ENCODE assay signal across 1 cellular context in the genomic region with DNA sequence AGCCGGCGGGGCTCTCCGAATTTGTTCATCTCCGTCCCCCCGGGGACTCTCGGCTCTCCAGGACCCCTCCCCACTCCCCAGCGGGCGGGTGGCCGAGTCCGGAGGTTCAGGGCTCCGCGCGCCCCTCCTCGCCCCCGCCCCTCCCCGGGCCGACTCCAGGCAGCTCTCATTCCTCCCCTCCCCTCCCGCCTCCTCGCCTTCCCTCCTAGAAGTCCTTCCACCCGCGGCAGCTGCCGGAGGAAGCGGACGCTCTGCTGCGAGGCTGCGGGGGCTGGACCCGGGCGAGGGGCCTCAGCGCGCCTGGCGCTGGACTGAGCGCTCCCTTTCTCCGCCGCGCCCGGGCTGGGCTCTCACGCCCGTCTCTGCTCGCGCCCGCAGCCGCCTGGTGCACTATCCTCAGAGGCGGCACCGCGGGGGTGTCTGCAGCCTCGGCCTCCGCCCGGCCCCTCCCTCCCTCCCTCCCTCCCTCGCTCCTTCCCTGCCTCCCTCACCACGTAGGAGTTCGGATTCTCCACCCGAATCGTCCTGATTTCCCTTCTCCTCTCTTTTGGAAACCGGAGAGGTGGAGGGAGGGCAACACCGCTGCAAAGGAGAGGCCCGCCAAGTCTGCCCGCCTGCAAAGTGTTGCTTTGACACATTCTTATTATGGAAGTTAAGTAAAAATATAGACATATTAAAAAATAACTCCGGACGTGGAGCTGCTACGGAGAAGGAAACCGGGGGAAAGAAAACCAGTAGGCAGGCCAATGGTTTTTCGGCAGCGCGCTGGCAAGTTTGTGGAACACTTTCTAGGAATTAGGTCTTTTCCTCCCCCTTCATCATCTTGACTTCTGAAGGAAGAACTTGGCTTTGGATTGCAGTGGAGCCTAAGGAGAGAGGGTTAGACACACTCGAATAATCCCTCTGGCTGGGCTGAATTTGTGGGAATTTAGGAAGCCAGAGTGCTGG.
TF ChIP-seq lines count a peak whose summit lies in the region.

A gene with protein sequence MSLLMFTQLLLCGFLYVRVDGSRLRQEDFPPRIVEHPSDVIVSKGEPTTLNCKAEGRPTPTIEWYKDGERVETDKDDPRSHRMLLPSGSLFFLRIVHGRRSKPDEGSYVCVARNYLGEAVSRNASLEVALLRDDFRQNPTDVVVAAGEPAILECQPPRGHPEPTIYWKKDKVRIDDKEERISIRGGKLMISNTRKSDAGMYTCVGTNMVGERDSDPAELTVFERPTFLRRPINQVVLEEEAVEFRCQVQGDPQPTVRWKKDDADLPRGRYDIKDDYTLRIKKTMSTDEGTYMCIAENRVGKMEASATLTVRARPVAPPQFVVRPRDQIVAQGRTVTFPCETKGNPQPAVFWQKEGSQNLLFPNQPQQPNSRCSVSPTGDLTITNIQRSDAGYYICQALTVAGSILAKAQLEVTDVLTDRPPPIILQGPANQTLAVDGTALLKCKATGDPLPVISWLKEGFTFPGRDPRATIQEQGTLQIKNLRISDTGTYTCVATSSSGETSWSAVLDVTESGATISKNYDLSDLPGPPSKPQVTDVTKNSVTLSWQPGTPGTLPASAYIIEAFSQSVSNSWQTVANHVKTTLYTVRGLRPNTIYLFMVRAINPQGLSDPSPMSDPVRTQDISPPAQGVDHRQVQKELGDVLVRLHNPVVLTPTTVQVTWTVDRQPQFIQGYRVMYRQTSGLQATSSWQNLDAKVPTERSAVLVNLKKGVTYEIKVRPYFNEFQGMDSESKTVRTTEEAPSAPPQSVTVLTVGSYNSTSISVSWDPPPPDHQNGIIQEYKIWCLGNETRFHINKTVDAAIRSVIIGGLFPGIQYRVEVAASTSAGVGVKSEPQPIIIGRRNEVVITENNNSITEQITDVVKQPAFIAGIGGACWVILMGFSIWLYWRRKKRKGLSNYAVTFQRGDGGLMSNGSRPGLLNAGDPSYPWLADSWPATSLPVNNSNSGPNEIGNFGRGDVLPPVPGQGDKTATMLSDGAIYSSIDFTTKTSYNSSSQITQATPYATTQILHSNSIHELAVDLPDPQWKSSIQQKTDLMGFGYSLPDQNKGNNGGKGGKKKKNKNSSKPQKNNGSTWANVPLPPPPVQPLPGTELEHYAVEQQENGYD (N-terminal part only) (plus strand): TSS at position 494 of the 948 bp plus-strand sequence. CDS start 687 bp downstream, outside the sequence.

TF ChIP-seq in HEK293, 187 proteins besides CTCF, POLR2A, EP300 and RAD21 (continued from another document and continues in another):
- TF ChIP-seq, protein P1, sequence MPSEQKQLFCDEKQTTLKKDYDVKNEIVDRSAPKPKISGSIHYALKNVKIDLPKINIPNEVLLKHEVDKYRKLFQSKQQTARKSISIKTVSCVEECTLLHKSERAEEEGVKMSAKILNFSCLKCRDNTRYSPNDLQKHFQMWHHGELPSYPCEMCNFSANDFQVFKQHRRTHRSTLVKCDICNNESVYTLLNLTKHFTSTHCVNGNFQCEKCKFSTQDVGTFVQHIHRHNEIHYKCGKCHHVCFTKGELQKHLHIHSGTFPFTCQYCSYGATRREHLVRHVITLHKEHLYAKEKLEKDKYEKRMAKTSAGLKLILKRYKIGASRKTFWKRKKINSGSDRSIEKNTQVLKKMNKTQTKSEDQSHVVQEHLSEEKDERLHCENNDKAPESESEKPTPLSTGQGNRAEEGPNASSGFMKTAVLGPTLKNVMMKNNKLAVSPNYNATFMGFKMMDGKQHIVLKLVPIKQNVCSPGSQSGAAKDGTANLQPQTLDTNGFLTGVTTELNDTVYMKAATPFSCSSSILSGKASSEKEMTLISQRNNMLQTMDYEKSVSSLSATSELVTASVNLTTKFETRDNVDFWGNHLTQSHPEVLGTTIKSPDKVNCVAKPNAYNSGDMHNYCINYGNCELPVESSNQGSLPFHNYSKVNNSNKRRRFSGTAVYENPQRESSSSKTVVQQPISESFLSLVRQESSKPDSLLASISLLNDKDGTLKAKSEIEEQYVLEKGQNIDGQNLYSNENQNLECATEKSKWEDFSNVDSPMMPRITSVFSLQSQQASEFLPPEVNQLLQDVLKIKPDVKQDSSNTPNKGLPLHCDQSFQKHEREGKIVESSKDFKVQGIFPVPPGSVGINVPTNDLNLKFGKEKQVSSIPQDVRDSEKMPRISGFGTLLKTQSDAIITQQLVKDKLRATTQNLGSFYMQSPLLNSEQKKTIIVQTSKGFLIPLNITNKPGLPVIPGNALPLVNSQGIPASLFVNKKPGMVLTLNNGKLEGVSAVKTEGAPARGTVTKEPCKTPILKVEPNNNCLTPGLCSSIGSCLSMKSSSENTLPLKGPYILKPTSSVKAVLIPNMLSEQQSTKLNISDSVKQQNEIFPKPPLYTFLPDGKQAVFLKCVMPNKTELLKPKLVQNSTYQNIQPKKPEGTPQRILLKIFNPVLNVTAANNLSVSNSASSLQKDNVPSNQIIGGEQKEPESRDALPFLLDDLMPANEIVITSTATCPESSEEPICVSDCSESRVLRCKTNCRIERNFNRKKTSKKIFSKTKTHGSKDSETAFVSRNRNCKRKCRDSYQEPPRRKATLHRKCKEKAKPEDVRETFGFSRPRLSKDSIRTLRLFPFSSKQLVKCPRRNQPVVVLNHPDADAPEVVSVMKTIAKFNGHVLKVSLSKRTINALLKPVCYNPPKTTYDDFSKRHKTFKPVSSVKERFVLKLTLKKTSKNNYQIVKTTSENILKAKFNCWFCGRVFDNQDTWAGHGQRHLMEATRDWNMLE (tag by site-specific recombination; conservative IDR thresholded peaks at IDR 0.05; ENCODE audit: low read depth): no peak
- TF ChIP-seq HOXD13 (CRISPR knock-in tag; IDR thresholded peaks at IDR 0.05; ENCODE audit: borderline replicate concordance): no peak
- no peak for TF ChIP-seq OSR2 (tag by site-specific recombination; IDR thresholded peaks at IDR 0.05)
- TF ChIP-seq ZNF544 (tag by site-specific recombination; IDR thresholded peaks at IDR 0.05): no peak
- TF ChIP-seq, protein P2, sequence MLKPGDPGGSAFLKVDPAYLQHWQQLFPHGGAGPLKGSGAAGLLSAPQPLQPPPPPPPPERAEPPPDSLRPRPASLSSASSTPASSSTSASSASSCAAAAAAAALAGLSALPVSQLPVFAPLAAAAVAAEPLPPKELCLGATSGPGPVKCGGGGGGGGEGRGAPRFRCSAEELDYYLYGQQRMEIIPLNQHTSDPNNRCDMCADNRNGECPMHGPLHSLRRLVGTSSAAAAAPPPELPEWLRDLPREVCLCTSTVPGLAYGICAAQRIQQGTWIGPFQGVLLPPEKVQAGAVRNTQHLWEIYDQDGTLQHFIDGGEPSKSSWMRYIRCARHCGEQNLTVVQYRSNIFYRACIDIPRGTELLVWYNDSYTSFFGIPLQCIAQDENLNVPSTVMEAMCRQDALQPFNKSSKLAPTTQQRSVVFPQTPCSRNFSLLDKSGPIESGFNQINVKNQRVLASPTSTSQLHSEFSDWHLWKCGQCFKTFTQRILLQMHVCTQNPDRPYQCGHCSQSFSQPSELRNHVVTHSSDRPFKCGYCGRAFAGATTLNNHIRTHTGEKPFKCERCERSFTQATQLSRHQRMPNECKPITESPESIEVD (tag by site-specific recombination; IDR thresholded peaks at IDR 0.05): no peak
- peak; percentile 40 for TF ChIP-seq GLIS1 (tag by site-specific recombination; IDR thresholded peaks at IDR 0.05)
- TF ChIP-seq, protein P3, sequence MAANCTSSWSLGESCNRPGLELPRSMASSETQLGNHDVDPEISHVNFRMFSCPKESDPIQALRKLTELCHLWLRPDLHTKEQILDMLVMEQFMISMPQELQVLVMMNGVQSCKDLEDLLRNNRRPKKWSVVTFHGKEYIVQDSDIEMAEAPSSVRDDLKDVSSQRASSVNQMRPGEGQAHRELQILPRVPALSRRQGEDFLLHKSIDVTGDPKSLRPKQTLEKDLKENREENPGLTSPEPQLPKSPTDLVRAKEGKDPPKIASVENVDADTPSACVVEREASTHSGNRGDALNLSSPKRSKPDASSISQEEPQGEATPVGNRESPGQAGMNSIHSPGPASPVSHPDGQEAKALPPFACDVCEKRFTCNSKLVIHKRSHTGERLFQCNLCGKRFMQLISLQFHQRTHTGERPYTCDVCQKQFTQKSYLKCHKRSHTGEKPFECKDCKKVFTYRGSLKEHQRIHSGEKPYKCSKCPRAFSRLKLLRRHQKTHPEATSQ (tag by site-specific recombination; IDR thresholded peaks at IDR 0.05): no peak
- TF ChIP-seq SCRT2 (tag by site-specific recombination; IDR thresholded peaks at IDR 0.05): no peak
- no peak for TF ChIP-seq YY1 (tag by site-specific recombination; IDR thresholded peaks at IDR 0.05)
- no peak for TF ChIP-seq ZNF169 (tag by site-specific recombination; IDR thresholded peaks at IDR 0.05)
- TF ChIP-seq, protein P4, sequence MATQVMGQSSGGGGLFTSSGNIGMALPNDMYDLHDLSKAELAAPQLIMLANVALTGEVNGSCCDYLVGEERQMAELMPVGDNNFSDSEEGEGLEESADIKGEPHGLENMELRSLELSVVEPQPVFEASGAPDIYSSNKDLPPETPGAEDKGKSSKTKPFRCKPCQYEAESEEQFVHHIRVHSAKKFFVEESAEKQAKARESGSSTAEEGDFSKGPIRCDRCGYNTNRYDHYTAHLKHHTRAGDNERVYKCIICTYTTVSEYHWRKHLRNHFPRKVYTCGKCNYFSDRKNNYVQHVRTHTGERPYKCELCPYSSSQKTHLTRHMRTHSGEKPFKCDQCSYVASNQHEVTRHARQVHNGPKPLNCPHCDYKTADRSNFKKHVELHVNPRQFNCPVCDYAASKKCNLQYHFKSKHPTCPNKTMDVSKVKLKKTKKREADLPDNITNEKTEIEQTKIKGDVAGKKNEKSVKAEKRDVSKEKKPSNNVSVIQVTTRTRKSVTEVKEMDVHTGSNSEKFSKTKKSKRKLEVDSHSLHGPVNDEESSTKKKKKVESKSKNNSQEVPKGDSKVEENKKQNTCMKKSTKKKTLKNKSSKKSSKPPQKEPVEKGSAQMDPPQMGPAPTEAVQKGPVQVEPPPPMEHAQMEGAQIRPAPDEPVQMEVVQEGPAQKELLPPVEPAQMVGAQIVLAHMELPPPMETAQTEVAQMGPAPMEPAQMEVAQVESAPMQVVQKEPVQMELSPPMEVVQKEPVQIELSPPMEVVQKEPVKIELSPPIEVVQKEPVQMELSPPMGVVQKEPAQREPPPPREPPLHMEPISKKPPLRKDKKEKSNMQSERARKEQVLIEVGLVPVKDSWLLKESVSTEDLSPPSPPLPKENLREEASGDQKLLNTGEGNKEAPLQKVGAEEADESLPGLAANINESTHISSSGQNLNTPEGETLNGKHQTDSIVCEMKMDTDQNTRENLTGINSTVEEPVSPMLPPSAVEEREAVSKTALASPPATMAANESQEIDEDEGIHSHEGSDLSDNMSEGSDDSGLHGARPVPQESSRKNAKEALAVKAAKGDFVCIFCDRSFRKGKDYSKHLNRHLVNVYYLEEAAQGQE (tag by site-specific recombination; IDR thresholded peaks at IDR 0.05): no peak
- peak; percentile 57 for TF ChIP-seq EGR2 (tag by site-specific recombination; IDR thresholded peaks at IDR 0.05; ENCODE audit: low read depth)
- TF ChIP-seq KLF16 (tag by site-specific recombination; IDR thresholded peaks at IDR 0.05): no peak
- TF ChIP-seq, protein P5, sequence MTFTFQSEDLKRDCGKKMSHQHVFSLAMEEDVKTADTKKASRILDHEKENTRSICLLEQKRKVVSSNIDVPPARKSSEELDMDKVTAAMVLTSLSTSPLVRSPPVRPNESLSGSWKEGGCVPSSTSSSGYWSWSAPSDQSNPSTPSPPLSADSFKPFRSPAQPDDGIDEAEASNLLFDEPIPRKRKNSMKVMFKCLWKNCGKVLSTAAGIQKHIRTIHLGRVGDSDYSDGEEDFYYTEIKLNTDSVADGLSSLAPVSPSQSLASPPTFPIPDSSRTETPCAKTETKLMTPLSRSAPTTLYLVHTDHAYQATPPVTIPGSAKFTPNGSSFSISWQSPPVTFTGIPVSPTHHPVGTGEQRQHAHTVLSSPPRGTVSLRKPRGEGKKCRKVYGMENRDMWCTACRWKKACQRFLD (tag by site-specific recombination; IDR thresholded peaks at IDR 0.05): no peak
- TF ChIP-seq ZNF19 (tag by site-specific recombination; IDR thresholded peaks at IDR 0.05; ENCODE audit: low read depth): no peak
- TF ChIP-seq ZNF138 (tag by site-specific recombination; IDR thresholded peaks at IDR 0.05; ENCODE audit: borderline replicate concordance): no peak
- no peak for TF ChIP-seq ZNF610 (tag by site-specific recombination; IDR thresholded peaks at IDR 0.05; ENCODE audit: borderline replicate concordance)
- TF ChIP-seq ZBTB20 (tag by site-specific recombination; IDR thresholded peaks at IDR 0.05): peak; percentile 11; the same call in 1 of the 2 replicates
- TF ChIP-seq MYNN (tag by site-specific recombination; IDR thresholded peaks at IDR 0.05; ENCODE audit: borderline replicate concordance): no peak
- TF ChIP-seq, protein P6, sequence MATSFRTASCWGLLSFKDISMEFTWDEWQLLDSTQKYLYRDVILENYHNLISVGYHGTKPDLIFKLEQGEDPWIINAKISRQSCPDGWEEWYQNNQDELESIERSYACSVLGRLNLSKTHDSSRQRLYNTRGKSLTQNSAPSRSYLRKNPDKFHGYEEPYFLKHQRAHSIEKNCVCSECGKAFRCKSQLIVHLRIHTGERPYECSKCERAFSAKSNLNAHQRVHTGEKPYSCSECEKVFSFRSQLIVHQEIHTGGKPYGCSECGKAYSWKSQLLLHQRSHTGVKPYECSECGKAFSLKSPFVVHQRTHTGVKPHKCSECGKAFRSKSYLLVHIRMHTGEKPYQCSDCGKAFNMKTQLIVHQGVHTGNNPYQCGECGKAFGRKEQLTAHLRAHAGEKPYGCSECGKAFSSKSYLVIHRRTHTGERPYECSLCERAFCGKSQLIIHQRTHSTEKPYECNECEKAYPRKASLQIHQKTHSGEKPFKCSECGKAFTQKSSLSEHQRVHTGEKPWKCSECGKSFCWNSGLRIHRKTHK (tag by site-specific recombination; IDR thresholded peaks at IDR 0.05): no peak
- no peak for TF ChIP-seq ZNF10 (tag by site-specific recombination; IDR thresholded peaks at IDR 0.05)
- TF ChIP-seq, protein P7, sequence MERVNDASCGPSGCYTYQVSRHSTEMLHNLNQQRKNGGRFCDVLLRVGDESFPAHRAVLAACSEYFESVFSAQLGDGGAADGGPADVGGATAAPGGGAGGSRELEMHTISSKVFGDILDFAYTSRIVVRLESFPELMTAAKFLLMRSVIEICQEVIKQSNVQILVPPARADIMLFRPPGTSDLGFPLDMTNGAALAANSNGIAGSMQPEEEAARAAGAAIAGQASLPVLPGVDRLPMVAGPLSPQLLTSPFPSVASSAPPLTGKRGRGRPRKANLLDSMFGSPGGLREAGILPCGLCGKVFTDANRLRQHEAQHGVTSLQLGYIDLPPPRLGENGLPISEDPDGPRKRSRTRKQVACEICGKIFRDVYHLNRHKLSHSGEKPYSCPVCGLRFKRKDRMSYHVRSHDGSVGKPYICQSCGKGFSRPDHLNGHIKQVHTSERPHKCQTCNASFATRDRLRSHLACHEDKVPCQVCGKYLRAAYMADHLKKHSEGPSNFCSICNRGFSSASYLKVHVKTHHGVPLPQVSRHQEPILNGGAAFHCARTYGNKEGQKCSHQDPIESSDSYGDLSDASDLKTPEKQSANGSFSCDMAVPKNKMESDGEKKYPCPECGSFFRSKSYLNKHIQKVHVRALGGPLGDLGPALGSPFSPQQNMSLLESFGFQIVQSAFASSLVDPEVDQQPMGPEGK (tag by site-specific recombination; IDR thresholded peaks at IDR 0.05): peak; percentile 77
- TF ChIP-seq ZNF175 (tag by site-specific recombination; IDR thresholded peaks at IDR 0.05): no peak
- no peak for TF ChIP-seq ZNF585B (tag by site-specific recombination; IDR thresholded peaks at IDR 0.05)
- 0 out of 2 replicates have a peak, but pooled peaks have one; percentile 11 for TF ChIP-seq ZNF660 (tag by site-specific recombination; IDR thresholded peaks at IDR 0.05)
